ENCODE assay signal across 8 cellular contexts in the genomic region with DNA sequence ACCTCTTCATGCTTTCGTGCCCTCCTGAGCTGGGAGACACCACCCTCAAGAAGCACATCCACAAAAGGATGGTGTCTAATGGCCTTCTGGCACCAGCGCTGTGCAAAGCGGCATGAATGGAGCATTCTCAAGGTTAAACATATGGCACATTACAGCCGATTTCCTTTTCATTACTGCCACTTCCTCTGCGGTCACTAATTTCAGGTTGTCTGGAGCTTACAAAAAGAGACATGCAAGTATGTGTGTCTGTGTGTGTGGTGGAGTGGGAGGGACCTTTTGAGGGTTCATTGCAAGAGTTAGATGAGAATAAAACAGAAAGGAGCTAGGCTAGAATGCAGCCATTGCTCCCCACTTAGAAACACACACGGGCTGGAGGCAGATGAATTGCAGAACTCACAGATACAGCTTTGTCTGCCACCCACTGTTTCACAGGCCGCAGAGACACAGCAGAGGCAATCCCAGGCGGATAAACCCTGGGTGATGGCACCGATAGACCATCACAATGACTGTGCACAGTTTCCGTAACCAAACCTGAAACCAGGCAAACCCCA.
DNase-seq lines count a peak whose midpoint lies in the region; ATAC-seq lines count a peak whose summit lies in the region.

No MANE protein-coding gene starts in this region.

- peak overlapping the region; percentile 67 for H3K27ac ChIP-seq in temporal lobe (ENCODE audit: low read depth, low read length)

- POLR2A ChIA-PET in activated CD8-positive, alpha-beta T cell treated with anti-CD3 and anti-CD28 coated beads, Interleukin-2, amount 10 ng/mL, durations not matched to agents 7 days and 5 days (lab: Charles Lee) = interaction anchor here (0.6 to 1.1 kb wide), 3 partner anchors 20 to 78 kb away, joined by 3 read pairs; no protein-coding TSS in a partner anchor

- CTCF ChIA-PET in activated CD8-positive, alpha-beta T cell treated with anti-CD3 and anti-CD28 coated beads, Interleukin-2, amount 10 ng/mL, durations not matched to agents 7 days and 5 days (lab: Charles Lee) = interaction anchor here (0.9 to 2.6 kb wide), 9 partner anchors 8 to 229 kb away, joined by 3 to 14 read pairs (median 4); no protein-coding TSS in a partner anchor

- H3K27me3 Mint-ChIP-seq in activated CD8-positive, alpha-beta T cell treated with anti-CD3 and anti-CD28 coated beads, Interleukin-2, amount 10 ng/mL, durations not matched to agents 7 days and 5 days (ENCODE audit: low read depth) = peaks cover 4% of the 10 kb centered on the region

- no peaks in the 10 kb centered on the region for H3K36me3 Mint-ChIP-seq in activated CD8-positive, alpha-beta T cell treated with anti-CD3 and anti-CD28 coated beads, Interleukin-2, amount 10 ng/mL, durations not matched to agents 7 days and 5 days (ENCODE audit: low read depth)

- peaks cover 17% of the 10 kb centered on the region for H3K4me1 Mint-ChIP-seq in activated CD8-positive, alpha-beta T cell treated with anti-CD3 and anti-CD28 coated beads, Interleukin-2, amount 10 ng/mL, durations not matched to agents 7 days and 5 days (ENCODE audit: low read depth)

- DNase-seq in NCI-H146 (lab: John Stamatoyannopoulos, UW) (peak; percentile 12), NCI-H146 treated with DMSO at 0.1 percent for 48 hours (lab: John Stamatoyannopoulos, UW; ENCODE audit: unreplicated experiment) (no peak), NCI-H2107 treated with DMSO at 0.1 percent for 48 hours (lab: John Stamatoyannopoulos, UW; ENCODE audit: unreplicated experiment) (peak; percentile 57), inferior parietal cortex (ENCODE audit: extremely low spot score) (peak; percentile 53), HAP-1 (ENCODE audit: low spot score in 2 of 2) (no peak)
- DNase-seq in activated CD8-positive, alpha-beta T cell treated with anti-CD3 and anti-CD28 coated beads, Interleukin-2, amount 10 ng/mL, durations not matched to agents 7 days and 5 days = peak; percentile 73

- no peaks in the 10 kb centered on the region for H3K27me3 ChIP-seq in HAP-1 (ENCODE audit: low read depth)

- H3K4me3 ChIP-seq in HAP-1 = no peak overlapping the region

- in situ Hi-C loops in HAP-1 (cut with MboI; ENCODE audit: low sequenced_read_pairs) = no loop called here

- peaks cover 2% of the 10 kb centered on the region; the same call in 1 of the 2 replicates for H3K9me3 ChIP-seq in HAP-1

- H3K27ac Mint-ChIP-seq in activated CD8-positive, alpha-beta T cell treated with anti-CD3 and anti-CD28 coated beads, Interleukin-2, amount 10 ng/mL, durations not matched to agents 7 days and 5 days = peak overlapping the region; percentile 58

- H3K36me3 ChIP-seq in HAP-1 (replicated peaks) = no peaks in the 10 kb centered on the region

- H3K4me3 Mint-ChIP-seq in activated CD8-positive, alpha-beta T cell treated with anti-CD3 and anti-CD28 coated beads, Interleukin-2, amount 10 ng/mL, durations not matched to agents 7 days and 5 days = peak overlapping the region; percentile 55

- H3K9me3 Mint-ChIP-seq in activated CD8-positive, alpha-beta T cell treated with anti-CD3 and anti-CD28 coated beads, Interleukin-2, amount 10 ng/mL, durations not matched to agents 7 days and 5 days (ENCODE audit: insufficient read depth) = no peaks in the 10 kb centered on the region

- no peaks in the 10 kb centered on the region for H3K4me1 ChIP-seq in HAP-1

- ATAC-seq in HG02623 (IDR thresholded peaks at IDR 0.05; ENCODE audit: unreplicated experiment) = peak; percentile 72
- ATAC-seq in activated CD8-positive, alpha-beta T cell treated with anti-CD3 and anti-CD28 coated beads, Interleukin-2, amount 10 ng/mL, durations not matched to agents 7 days and 5 days = peak; percentile 80

Comparison
In these comparisons a context has a peak if more than half of its experiments do, and no peak if none do; other contexts are left out.
1. DNase-seq: peak in NCI-H146 (single experiment), NCI-H2107 treated with DMSO at 0.1 percent for 48 hours (single experiment), activated CD8-positive, alpha-beta T cell treated with anti-CD3 and anti-CD28 coated beads, Interleukin-2, amount 10 ng/mL, durations not matched to agents 7 days and 5 days (single experiment) and inferior parietal cortex (single experiment); none in NCI-H146 treated with DMSO at 0.1 percent for 48 hours (single experiment) and HAP-1 (0 of 2).